Comparison of ENCODE assay signal across 13 cellular contexts in the genomic region with DNA sequence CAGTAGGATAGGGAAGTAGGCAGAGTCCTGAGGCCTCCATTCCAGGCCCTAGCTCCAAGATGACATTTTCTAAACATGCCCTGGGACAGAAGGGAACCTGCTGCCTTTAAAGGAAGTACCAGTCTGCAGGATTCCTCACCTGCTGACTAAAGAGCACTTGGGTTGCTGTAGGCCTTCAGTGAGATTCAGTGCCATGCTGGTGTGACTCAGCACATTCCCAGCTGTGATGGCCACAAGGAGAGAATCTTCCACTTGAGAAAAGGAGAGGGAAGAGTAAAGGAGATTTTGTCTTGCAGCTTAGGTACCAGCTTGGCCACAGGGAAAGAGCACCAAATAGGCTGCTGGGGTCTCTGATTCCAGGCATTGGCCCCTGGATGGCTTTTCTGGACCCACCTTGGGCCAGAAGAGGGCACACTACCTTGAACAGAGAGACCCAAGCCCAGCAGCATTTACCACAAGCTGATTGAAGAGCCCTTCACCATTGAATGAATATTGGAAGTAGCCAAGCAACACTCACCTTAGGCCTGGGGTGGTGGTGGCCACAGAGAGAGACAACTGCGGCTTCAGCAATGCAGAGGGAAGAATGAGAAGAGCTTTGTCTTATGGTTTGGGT.
"Had no signal": no experiment of that assay in that cellular context is flagged by ENCODE, and none has a peak within 500 bp of the region (broad histone marks: within the 10 kb centered on the region; RNA-seq: fewer than 3 reads in every experiment).

No MANE protein-coding gene starts in this region.

- H3K27ac ChIP-seq: gastrocnemius medialis, heart right ventricle, stomach, thoracic aorta had no signal

- H3K4me1 Mint-ChIP-seq: mesothelial cell of epicardium had no signal

- H3K9me3 ChIP-seq: gastrocnemius medialis, thoracic aorta had no signal

- H3K36me3 ChIP-seq: gastrocnemius medialis, heart right ventricle, stomach, thoracic aorta had no signal

- H3K4me3 ChIP-seq: gastrocnemius medialis, heart right ventricle, stomach, thoracic aorta had no signal

- H3K4me1 ChIP-seq: gastrocnemius medialis, heart right ventricle, stomach had no signal

- ATAC-seq: activated CD8-positive, alpha-beta T cell treated with anti-CD3 and anti-CD28 coated beads for 36 hours; gastrocnemius medialis; heart right ventricle had no signal

- H3K27me3 Mint-ChIP-seq: activated CD8-positive, alpha-beta T cell treated with anti-CD3 and anti-CD28 coated beads for 36 hours had no signal

- FAIRE-seq: colon, endothelial cell of umbilical vein, kidney, small intestine had no signal

- H3K27me3 ChIP-seq: gastrocnemius medialis, heart right ventricle, stomach had no signal

- H3K36me3 Mint-ChIP-seq: mesothelial cell of epicardium had no signal

- DNase-seq: activated CD8-positive, alpha-beta memory T cell treated with anti-CD3 and anti-CD28 coated beads, Interleukin-2, amount 50 U/mL, for 4 hours; activated CD8-positive, alpha-beta T cell treated with anti-CD3 and anti-CD28 coated beads for 36 hours; activated naive CD4-positive, alpha-beta T cell; gastrocnemius medialis; heart right ventricle; kidney; retina; small intestine; stomach had no signal

- H3K4me3 Mint-ChIP-seq: activated CD8-positive, alpha-beta T cell treated with anti-CD3 and anti-CD28 coated beads for 36 hours; mesothelial cell of epicardium had no signal

- H3K27ac Mint-ChIP-seq: activated CD8-positive, alpha-beta T cell treated with anti-CD3 and anti-CD28 coated beads for 36 hours; mesothelial cell of epicardium had no signal
